Comparison of ENCODE assay signal across 22 cellular contexts in the genomic region with DNA sequence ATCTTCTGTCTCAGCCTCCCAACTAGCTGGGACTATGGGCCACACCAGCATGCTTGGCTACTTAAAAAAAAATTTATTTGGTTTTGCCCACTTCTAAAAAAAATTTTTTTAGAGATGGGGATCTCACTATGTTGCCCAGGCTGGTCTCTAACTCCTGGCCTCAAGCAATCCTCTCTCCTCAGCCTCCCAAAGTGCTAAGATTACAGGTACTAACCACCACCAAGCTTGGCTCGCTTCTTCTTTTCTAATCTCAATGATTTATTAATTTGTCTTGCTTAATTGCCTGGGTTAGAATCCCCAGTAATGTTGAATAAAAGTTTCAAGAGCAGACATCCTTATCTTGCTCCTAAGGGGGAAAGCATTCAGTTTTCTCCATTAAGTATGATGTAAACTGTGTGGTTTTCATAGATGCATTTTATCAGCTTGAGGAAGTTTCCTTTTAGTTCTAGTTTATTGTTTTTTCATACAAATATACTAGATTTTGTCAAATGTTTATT.
A peak's percentile ranks its signal among the peaks of the same experiment; 100 is the strongest.
DNase-seq lines count a peak whose midpoint lies in the region; ATAC-seq, FAIRE-seq and TF ChIP-seq lines count a peak whose summit lies in the region.
"Had no signal": no experiment of that assay in that cellular context is flagged by ENCODE, and none has a peak within 500 bp of the region (broad histone marks: within the 10 kb centered on the region; RNA-seq: fewer than 3 reads in every experiment).

No MANE protein-coding gene starts in this region.

- no TSS peak for BruUV-seq in GM12878 (replicated peaks; lab: Mats Ljungman, UMichigan)

- TF ChIP-seq EP300 in SK-N-SH (IDR thresholded peaks at IDR 0.05; ENCODE audit: borderline replicate concordance in 1 of 2, low read depth in 1 of 2, low read length in 1 of 2) (no peak), GM12878 (IDR thresholded peaks at IDR 0.05; ENCODE audit: borderline replicate concordance in 1 of 2, control insufficient read depth in 1 of 2, low read depth in 2 of 2, low read length in 2 of 2) (no peak)

- H3K4me1 ChIP-seq in SK-N-SH (ENCODE audit: control insufficient read depth in 1 of 2, insufficient read depth in 2 of 2, low read depth in 1 of 2, low read length in 1 of 2) (peaks cover 0 to 6% of the 10 kb centered on the region in 2 experiments; a peak in 2 of 4 replicates), GM12878 (ENCODE audit: control insufficient read depth, insufficient read depth, low read length) (no peaks in the 10 kb centered on the region)
- H3K4me1 ChIP-seq: BLaER1, Caco-2 had no signal

- no peak for TF ChIP-seq CTCF in SK-N-SH (IDR thresholded peaks at IDR 0.05)
- TF ChIP-seq CTCF in GM12878 (IDR thresholded peaks at IDR 0.05 in 2 of 3, conservative IDR thresholded peaks at IDR 0.05 in 1 of 3; ENCODE audit: control insufficient read depth in 2 of 3, extremely low read depth in 1 of 3, insufficient read depth in 1 of 3, low read depth in 3 of 3, low read length in 3 of 3), result no peak
- TF ChIP-seq CTCF in fibroblast of villous mesenchyme (IDR thresholded peaks at IDR 0.05; ENCODE audit: insufficient read depth, low read depth, low read length), result no peak

- H2AFZ ChIP-seq in SK-N-SH (ENCODE audit: low read depth) (0 out of 2 replicates have a peak overlapping the region, but pooled peaks have one; percentile 3), GM12878 (ENCODE audit: control insufficient read depth, low read depth, low read length) (no peak overlapping the region)

- H3K4me3 Mint-ChIP-seq in stimulated activated memory B cell treated with anti-CD40 and anti-IgM and Interleukin-4, amounts not matched to agents 10 μg/mL and 1 μg/mL and 100 μg/mL, for 72 hours, result no peak overlapping the region
- H3K4me3 Mint-ChIP-seq: B cell; CD4-positive, CD25-positive, alpha-beta regulatory T cell; CD8-positive, alpha-beta T cell; HFFc6 had no signal

- no peak overlapping the region for H3K9ac ChIP-seq in SK-N-SH
- H3K9ac ChIP-seq in GM12878 (ENCODE audit: control insufficient read depth, insufficient read depth, low read length), result no peak overlapping the region
- H3K9ac ChIP-seq: BLaER1 had no signal

- peaks cover 0 to 4% of the 10 kb centered on the region in 2 experiments for H3K36me3 ChIP-seq in SK-N-SH (replicated peaks in 1 of 2; ENCODE audit: control insufficient read depth in 1 of 2, insufficient read depth in 2 of 2, low read length in 1 of 2)
- no peaks in the 10 kb centered on the region for H3K36me3 ChIP-seq in GM12878 (ENCODE audit: control insufficient read depth in 2 of 2, insufficient read depth in 2 of 2, low read length in 1 of 2)
- H3K36me3 ChIP-seq: BLaER1, HAP-1 had no signal

- peaks cover 8% of the 10 kb centered on the region for H3K9me3 Mint-ChIP-seq in stimulated activated memory B cell treated with anti-CD40 and anti-IgM and Interleukin-4, amounts not matched to agents 10 μg/mL and 1 μg/mL and 100 μg/mL, for 72 hours

- H3K27me3 ChIP-seq in SK-N-SH (ENCODE audit: insufficient read depth) (no peaks in the 10 kb centered on the region), GM12878 (replicated peaks in 1 of 2; ENCODE audit: control insufficient read depth in 2 of 2, insufficient read depth in 2 of 2, low read length in 1 of 2) (no peaks in the 10 kb centered on the region)
- H3K27me3 ChIP-seq: BLaER1 had no signal

- H3K4me2 ChIP-seq in SK-N-SH, result no peak overlapping the region
- H3K4me2 ChIP-seq in GM12878 (ENCODE audit: control insufficient read depth, insufficient read depth), result no peak overlapping the region
- H3K4me2 ChIP-seq: BLaER1 had no signal

- RAD21 ChIA-PET in GM12878 (lab: Charles Lee; ENCODE audit: unreplicated experiment), result no interaction called here

- no peak overlapping the region for H3K27ac ChIP-seq in SK-N-SH (ENCODE audit: low read depth in 2 of 2, low read length in 1 of 2)
- H3K27ac ChIP-seq in GM12878 (ENCODE audit: control insufficient read depth, insufficient read depth), result no peak overlapping the region
- H3K27ac ChIP-seq: BLaER1, C4-2B had no signal

- H3K9me3 ChIP-seq in SK-N-SH (peaks cover 10% of the 10 kb centered on the region), GM12878 (replicated peaks; ENCODE audit: control insufficient read depth, insufficient read depth, low read length) (no peaks in the 10 kb centered on the region; the same call in 2 of the 3 replicates)
- H3K9me3 ChIP-seq: Caco-2, HAP-1 had no signal

- peaks cover under 1% of the 10 kb centered on the region for H3K27me3 Mint-ChIP-seq in stimulated activated memory B cell treated with anti-CD40 and anti-IgM and Interleukin-4, amounts not matched to agents 10 μg/mL and 1 μg/mL and 100 μg/mL, for 72 hours

- no peak overlapping the region for H3K4me3 ChIP-seq in SK-N-SH (ENCODE audit: low read depth in 2 of 2, low read length in 1 of 2)
- no peak overlapping the region for H3K4me3 ChIP-seq in GM12878
- H3K4me3 ChIP-seq in fibroblast of villous mesenchyme (ENCODE audit: low read depth, low read length), result no peak overlapping the region
- H3K4me3 ChIP-seq: BLaER1, HAP-1 had no signal

- H3K4me1 Mint-ChIP-seq in stimulated activated memory B cell treated with anti-CD40 and anti-IgM and Interleukin-4, amounts not matched to agents 10 μg/mL and 1 μg/mL and 100 μg/mL, for 72 hours, result no peaks in the 10 kb centered on the region
- H3K4me1 Mint-ChIP-seq: B cell; CD4-positive, CD25-positive, alpha-beta regulatory T cell had no signal

- ATAC-seq in GM12878 (no peak), GM18505 (IDR thresholded peaks at IDR 0.05; ENCODE audit: unreplicated experiment) (no peak)
- ATAC-seq in stimulated activated memory B cell treated with anti-CD40 and anti-IgM and Interleukin-4, amounts not matched to agents 10 μg/mL and 1 μg/mL and 100 μg/mL, for 72 hours, result no peak
- ATAC-seq: CD8-positive, alpha-beta T cell had no signal

- no peak for DNase-seq in SK-N-SH
- no peak for DNase-seq in GM12878 (ENCODE audit: low read depth, low spot score)
- DNase-seq in fibroblast of villous mesenchyme (ENCODE audit: low read depth), result peak; percentile 18
- no peak for DNase-seq in activated CD8-positive, alpha-beta memory T cell treated with anti-CD3 and anti-CD28 coated beads for 24 hours
- no peak for DNase-seq in activated CD4-positive, alpha-beta T cell treated with anti-CD3 and anti-CD28 coated beads, Interleukin-2, amount 50 U/mL, for 48 hours
- DNase-seq: Caco-2; CD4-positive, CD25-positive, alpha-beta regulatory T cell; CD8-positive, alpha-beta T cell; DMS 273 treated with DMSO at 0.1 percent for 48 hours; DMS79; EL; GDM1; GOT3; HFFc6 had no signal

- TF ChIP-seq RAD21 in SK-N-SH (IDR thresholded peaks at IDR 0.05; ENCODE audit: low read length), result no peak
- TF ChIP-seq RAD21 in GM12878 (IDR thresholded peaks at IDR 0.05; ENCODE audit: insufficient read depth, low read depth, low read length), result no peak

- CTCF ChIA-PET in SK-N-SH (lab: Yijun Ruan, JAX) (interaction anchor here (0.8 kb wide), 1 partner anchor 180 kb away, joined by 3 read pairs; no protein-coding TSS in a partner anchor), GM12878 (lab: Yijun Ruan, JAX) (interaction anchor here (1.2 kb wide), 1 partner anchor 49 kb away, joined by 3 read pairs; no protein-coding TSS in a partner anchor)

- peaks cover 7% of the 10 kb centered on the region for H3K36me3 Mint-ChIP-seq in stimulated activated memory B cell treated with anti-CD40 and anti-IgM and Interleukin-4, amounts not matched to agents 10 μg/mL and 1 μg/mL and 100 μg/mL, for 72 hours
- H3K36me3 Mint-ChIP-seq: CD4-positive, CD25-positive, alpha-beta regulatory T cell; CD8-positive, alpha-beta T cell had no signal

- SMC1A ChIA-PET in GM12878 (lab: Charles Lee; ENCODE audit: uncharacterized antibody, unreplicated experiment), result no interaction called here

- no peak for FAIRE-seq in GM12878 (lab: Jason Lieb, UNC)
- FAIRE-seq: GM12891, H54 had no signal

- no peaks in the 10 kb centered on the region for H3K9me2 ChIP-seq in SK-N-SH

- TF ChIP-seq POLR2A in GM12878 (IDR thresholded peaks at IDR 0.05; ENCODE audit: low read depth, low read length) (no peak), GM18505 (IDR thresholded peaks at IDR 0.05; ENCODE audit: borderline replicate concordance, extremely low read depth, insufficient read depth, insufficient read length) (no peak)

- in situ Hi-C loops in GM12878 (cut with MboI), result no loop called here

- 53% methylated on average over 1 of the region's 1 CpG for WGBS in SK-N-SH (ENCODE audit: low lambda C conversion rate)
- 100% methylated on average over 1 of the region's 1 CpG for WGBS in GM12878 (ENCODE audit: insufficient coverage, insufficient replicate concordance, low lambda C conversion rate, missing lambda C conversion rate)

- no peak overlapping the region for H3K27ac Mint-ChIP-seq in stimulated activated memory B cell treated with anti-CD40 and anti-IgM and Interleukin-4, amounts not matched to agents 10 μg/mL and 1 μg/mL and 100 μg/mL, for 72 hours
- H3K27ac Mint-ChIP-seq: B cell; CD4-positive, CD25-positive, alpha-beta regulatory T cell; CD8-positive, alpha-beta T cell; HFFc6 had no signal

- POLR2A ChIA-PET in SK-N-SH (lab: Yijun Ruan, JAX), result no interaction called here
- POLR2A ChIA-PET in GM12878 (lab: Charles Lee), result no interaction called here

- H3F3A ChIP-seq in SK-N-SH (replicated peaks; ENCODE audit: insufficient read depth), result peaks cover 13% of the 10 kb centered on the region

- H3K79me2 ChIP-seq in SK-N-SH (ENCODE audit: insufficient read depth) (no peaks in the 10 kb centered on the region), GM12878 (ENCODE audit: control insufficient read depth, insufficient read depth, low read length) (no peaks in the 10 kb centered on the region)

- intact Hi-C loops in GM12878 (cut with micrococcal nuclease; ENCODE audit: unreplicated experiment), result no loop called here

- H4K20me1 ChIP-seq in SK-N-SH (ENCODE audit: insufficient read depth), result no peaks in the 10 kb centered on the region
- H4K20me1 ChIP-seq in GM12878 (ENCODE audit: control insufficient read depth, insufficient read depth), result no peaks in the 10 kb centered on the region
- H4K20me1 ChIP-seq: BLaER1 had no signal

TF ChIP-seq in SK-N-SH, 30 proteins besides CTCF, POLR2A, EP300 and RAD21:
- no peak for TF ChIP-seq NFIC (IDR thresholded peaks at IDR 0.05; ENCODE audit: borderline replicate concordance)
- no peak for TF ChIP-seq GATA2 (CRISPR knock-in tag; IDR thresholded peaks at IDR 0.05)
TF ChIP-seq in SK-N-SH: peak in this region for 0.
